In genomic region chr5:173547579-173547978, GRCh38 we compare ENCODE assay signal across 12 cellular contexts.
A peak's percentile ranks its signal among the peaks of the same experiment; 100 is the strongest.
DNase-seq lines count a peak whose midpoint lies in the region; ATAC-seq and TF ChIP-seq lines count a peak whose summit lies in the region.
"Had no signal": no experiment of that assay in that cellular context is flagged by ENCODE, and none has a peak within 500 bp of the region (broad histone marks: within the 10 kb centered on the region; RNA-seq: fewer than 3 reads in every experiment).

No MANE protein-coding gene starts in this region.

- no peak overlapping the region for H3K4me3 Mint-ChIP-seq in activated CD4-positive, alpha-beta memory T cell treated with anti-CD3 and anti-CD28 coated beads for 36 hours
- H3K4me3 Mint-ChIP-seq: CD4-positive, CD25-positive, alpha-beta regulatory T cell had no signal

- intact Hi-C loops in activated CD4-positive, alpha-beta memory T cell treated with anti-CD3 and anti-CD28 coated beads for 36 hours (cut with micrococcal nuclease), result no loop called here
- intact Hi-C loops in left colon (cut with DNase I, micrococcal nuclease), result no loop called here

- no peak overlapping the region for H3K4me3 ChIP-seq in fibroblast of the aortic adventitia (ENCODE audit: low read depth, low read length)
- H3K4me3 ChIP-seq: spleen had no signal

- H3K36me3 Mint-ChIP-seq in activated CD4-positive, alpha-beta memory T cell treated with anti-CD3 and anti-CD28 coated beads for 36 hours, result no peaks in the 10 kb centered on the region
- H3K36me3 Mint-ChIP-seq: CD4-positive, CD25-positive, alpha-beta regulatory T cell had no signal

- peaks cover 3% of the 10 kb centered on the region for H3K27me3 Mint-ChIP-seq in activated CD4-positive, alpha-beta memory T cell treated with anti-CD3 and anti-CD28 coated beads for 36 hours

- POLR2A ChIA-PET in activated CD4-positive, alpha-beta memory T cell treated with anti-CD3 and anti-CD28 coated beads for 36 hours (lab: Charles Lee), result no interaction called here

- no peaks in the 10 kb centered on the region for H3K9me3 Mint-ChIP-seq in activated CD4-positive, alpha-beta memory T cell treated with anti-CD3 and anti-CD28 coated beads for 36 hours

- CTCF ChIA-PET in activated CD4-positive, alpha-beta memory T cell treated with anti-CD3 and anti-CD28 coated beads for 36 hours (lab: Charles Lee), result interaction anchor here (1.6 kb wide), 1 partner anchor 23 kb away, joined by 4 read pairs; no protein-coding TSS in a partner anchor

- no peak for TF ChIP-seq CTCF in fibroblast of the aortic adventitia (IDR thresholded peaks at IDR 0.05; ENCODE audit: insufficient read depth, low read length)

- no peak overlapping the region for H3K27ac Mint-ChIP-seq in activated CD4-positive, alpha-beta memory T cell treated with anti-CD3 and anti-CD28 coated beads for 36 hours
- H3K27ac Mint-ChIP-seq: CD4-positive, CD25-positive, alpha-beta regulatory T cell had no signal

- no peaks in the 10 kb centered on the region for H3K4me1 Mint-ChIP-seq in activated CD4-positive, alpha-beta memory T cell treated with anti-CD3 and anti-CD28 coated beads for 36 hours (ENCODE audit: low read depth)
- H3K4me1 Mint-ChIP-seq: CD4-positive, CD25-positive, alpha-beta regulatory T cell had no signal

- DNase-seq in Daoy (ENCODE audit: low read depth), result peak; percentile 72
- DNase-seq in HT1080 (ENCODE audit: low read depth), result peak; percentile 77
- peak; percentile 22 for DNase-seq in fibroblast of the aortic adventitia (ENCODE audit: low read depth)
- no peak for DNase-seq in activated CD4-positive, alpha-beta memory T cell treated with anti-CD3 and anti-CD28 coated beads for 36 hours
- no peak for DNase-seq in stimulated activated CD4-positive, alpha-beta T cell treated with anti-CD3 and anti-CD28 coated beads, Interleukin-4, amount 100 ng/mL, for 24 hours
- DNase-seq in left colon, result no peak
- no peak for DNase-seq in HPDE6-E6E7 (ENCODE audit: extremely low spot score)
- DNase-seq: activated effector memory CD4-positive, alpha-beta T cell treated with anti-CD3 and anti-CD28 coated beads, Interleukin-2, amount 50 U/mL, for 16 hours; CD4-positive, CD25-positive, alpha-beta regulatory T cell; NCI-H82; spleen had no signal

- ATAC-seq in GM21529 (IDR thresholded peaks at IDR 0.05; ENCODE audit: unreplicated experiment), result peak; percentile 88
- ATAC-seq in left colon, result no peak

Comparison
In these comparisons a context has a peak if more than half of its experiments do, and no peak if none do; other contexts are left out.
1. DNase-seq: peak in Daoy (single experiment), HT1080 (single experiment) and fibroblast of the aortic adventitia (single experiment); none in activated CD4-positive, alpha-beta memory T cell treated with anti-CD3 and anti-CD28 coated beads for 36 hours (single experiment), stimulated activated CD4-positive, alpha-beta T cell treated with anti-CD3 and anti-CD28 coated beads, Interleukin-4, amount 100 ng/mL, for 24 hours (single experiment), left colon (0 of 2) and HPDE6-E6E7 (single experiment).